ENCODE assay signal across 8 cellular contexts in genomic region chr19:49814010-49814409, GRCh38. TPM values are rescaled to one million over a fixed set of nuclear protein-coding genes. Genes with fewer than 3 reads are reported as not detected.
DNase-seq lines count a peak whose midpoint lies in the region; ATAC-seq and TF ChIP-seq lines count a peak whose summit lies in the region.

No MANE protein-coding gene starts in this region.

- H3K36me3 Mint-ChIP-seq in brain: no peaks in the 10 kb centered on the region
- no peaks in the 10 kb centered on the region for H3K36me3 Mint-ChIP-seq in naive B cell

- no peak overlapping the region for H3K9ac ChIP-seq in HUES48 (ENCODE audit: low read depth, low read length)

- intact Hi-C loops in head of caudate nucleus (cut with DNase I) (loop anchor here (5.0 kb wide), 1 partner anchor 47 kb away; the partner anchor contains the start of gene AP2A1), mucosa of descending colon (cut with DNase I, micrococcal nuclease) (no loop called here)

- H3K27ac Mint-ChIP-seq in brain (peak overlapping the region; percentile 99 to 100 (median 100)), naive B cell (peak overlapping the region; percentile 80 to 99 (median 99))

- H3K9me3 ChIP-seq in HUES48 (ENCODE audit: control insufficient read depth, insufficient read depth, low read length) (no peaks in the 10 kb centered on the region), mucosa of descending colon (no peaks in the 10 kb centered on the region)

- DNase-seq in naive B cell (no peak), head of caudate nucleus (no peak), NCI-H2081 treated with DMSO at 0.1 percent for 48 hours (lab: John Stamatoyannopoulos, UW) (no peak), mucosa of descending colon (no peak)

- H3K36me3 ChIP-seq in ACC112 (ENCODE audit: insufficient read depth, low read length) (no peaks in the 10 kb centered on the region), HUES48 (ENCODE audit: control insufficient read depth, insufficient read depth, low read length) (no peaks in the 10 kb centered on the region), mucosa of descending colon (ENCODE audit: low read depth) (peaks cover 6% of the 10 kb centered on the region)

- H3K9me3 Mint-ChIP-seq in brain: peaks cover 0 to 4% (median 0%) of the 10 kb centered on the region in 5 experiments
- H3K9me3 Mint-ChIP-seq in naive B cell: no peaks in the 10 kb centered on the region

- H3K27ac ChIP-seq in ACC112 (ENCODE audit: low read depth, low read length) (peak overlapping the region; percentile 96), HUES48 (ENCODE audit: low read depth, low read length) (peak overlapping the region; percentile 97)

- no peak for ATAC-seq in naive B cell (ENCODE audit: low read depth in 2 of 2)
- ATAC-seq in HG02623 (IDR thresholded peaks at IDR 0.05; ENCODE audit: unreplicated experiment): no peak
- ATAC-seq in mucosa of descending colon: no peak

- H3K4me1 Mint-ChIP-seq in brain (peaks cover 69% of the 10 kb centered on the region), naive B cell (peaks cover 33 to 51% (median 50%) of the 10 kb centered on the region in 3 donors)

- H3K79me2 ChIP-seq in ACC112 (ENCODE audit: control insufficient read depth, insufficient read depth, low read length, unreplicated experiment): peaks cover 9% of the 10 kb centered on the region

- H3K4me1 ChIP-seq in ACC112 (ENCODE audit: control insufficient read depth, insufficient read depth, low read length, unreplicated experiment) (peaks cover 12% of the 10 kb centered on the region), HUES48 (ENCODE audit: control insufficient read depth, insufficient read depth, low read length) (peaks cover 13% of the 10 kb centered on the region), mucosa of descending colon (ENCODE audit: low read depth) (peaks cover 25% of the 10 kb centered on the region)

- no peaks in the 10 kb centered on the region for H3K27me3 ChIP-seq in ACC112 (ENCODE audit: insufficient read depth, low read length)
- no peaks in the 10 kb centered on the region for H3K27me3 ChIP-seq in HUES48 (ENCODE audit: control insufficient read depth, insufficient read depth, low read length)

- peak overlapping the region; percentile 96 to 98 (median 97) for H3K4me3 Mint-ChIP-seq in brain
- peak overlapping the region in 7 of 8 donors; percentile 39 to 96 (median 90) for H3K4me3 Mint-ChIP-seq in naive B cell

- H3K4me3 ChIP-seq in ACC112 (ENCODE audit: low read depth, low read length) (peak overlapping the region; percentile 91), HUES48 (ENCODE audit: low read depth, low read length) (no peak overlapping the region), mucosa of descending colon (no peak overlapping the region)

- TF ChIP-seq CTCF in brain (conservative IDR thresholded peaks at IDR 0.05): no peak
- no peak for TF ChIP-seq CTCF in mucosa of descending colon (IDR thresholded peaks at IDR 0.05)

- H2AFZ ChIP-seq in ACC112 (ENCODE audit: low read length, unreplicated experiment): peak overlapping the region; percentile 12

- H3K27me3 Mint-ChIP-seq in brain: peaks cover 16% of the 10 kb centered on the region
- H3K27me3 Mint-ChIP-seq in naive B cell: no peaks in the 10 kb centered on the region

RNA-seq across cellular contexts. Expression of gene FUZ, which starts 0.9 kb away (rescaled TPM):
- polyA plus RNA-seq in brain (ENCODE audit: insufficient read depth, low read depth, low replicate concordance): 89.3 TPM
- polyA plus RNA-seq in naive B cell (ENCODE audit: low read depth in 6 of 6): 1 to 10 TPM; 4.7 to 8.4 (median 5.7) TPM
- total RNA-seq in mucosa of descending colon: 10 to 100 TPM in 2 of 3 donors, 1 to 10 TPM in 1; 6.6 to 21.0 (median 11.9) TPM

RNA-seq across cellular contexts. Expression of gene MED25, which starts 4.1 kb away (rescaled TPM):
- polyA plus RNA-seq in brain (ENCODE audit: insufficient read depth, low read depth, low replicate concordance) (96.6 TPM), naive B cell (ENCODE audit: low read depth in 6 of 6) (10 to 100 TPM; 21.2 to 49.7 (median 28.9) TPM)
- total RNA-seq in mucosa of descending colon: 10 to 100 TPM; 54.7 to 57.4 (median 55.2) TPM

RNA-seq across cellular contexts. Expression of gene PTOV1, which starts 36.9 kb away (rescaled TPM):
- polyA plus RNA-seq in brain (ENCODE audit: insufficient read depth, low read depth, low replicate concordance) (431 TPM), naive B cell (ENCODE audit: low read depth in 6 of 6) (10 to 100 TPM; 46.1 to 98.3 (median 60.3) TPM)
- 100 to 1,000 TPM in 2 of 3 donors, 10 to 100 TPM in 1; 92.8 to 171 (median 107) TPM for total RNA-seq in mucosa of descending colon

RNA-seq across cellular contexts. Expression of gene AP2A1, which starts 47.2 kb away (rescaled TPM):
- 106 TPM for polyA plus RNA-seq in brain (ENCODE audit: insufficient read depth, low read depth, low replicate concordance)
- 1 to 10 TPM; 3.9 to 8.0 (median 5.0) TPM for polyA plus RNA-seq in naive B cell (ENCODE audit: low read depth in 6 of 6)
- 10 to 100 TPM; 73.6 to 84.8 (median 82.5) TPM for total RNA-seq in mucosa of descending colon

RNA-seq across cellular contexts. Expression of gene TSKS, which starts 50.9 kb away (rescaled TPM):
- polyA plus RNA-seq in brain (ENCODE audit: insufficient read depth, low read depth, low replicate concordance) (not detected), naive B cell (ENCODE audit: low read depth in 6 of 6) (under 1 TPM in 1 of 6 donors, not detected in 5; 0.18 TPM)
- under 1 TPM in 1 of 3 donors, not detected in 2; 0.35 TPM for total RNA-seq in mucosa of descending colon
